ENCODE assay signal across 18 cellular contexts in the genomic region with DNA sequence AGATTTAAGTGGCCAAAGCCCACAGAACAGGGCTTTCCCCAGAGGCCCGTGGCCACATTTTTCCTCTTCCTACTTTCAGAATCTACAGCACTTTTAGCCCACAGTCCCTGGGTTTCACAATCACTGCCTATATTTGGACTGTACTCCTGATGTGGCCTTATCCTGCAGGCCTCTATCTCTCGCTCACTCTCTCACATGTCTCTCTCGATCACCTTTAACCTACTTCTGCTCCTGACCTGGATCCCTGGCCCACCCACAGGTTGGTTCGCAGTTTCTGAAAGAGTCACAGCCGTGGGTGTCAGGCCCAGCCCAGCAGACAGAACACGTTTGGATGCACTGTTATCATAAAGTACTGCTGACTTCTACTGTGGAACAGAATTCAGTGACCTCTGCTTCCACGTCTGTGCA. TPM values are rescaled to one million over a fixed set of nuclear protein-coding genes. Genes with fewer than 3 reads are reported as not detected.
DNase-seq lines count a peak whose midpoint lies in the region; ATAC-seq and TF ChIP-seq lines count a peak whose summit lies in the region.
"Had no signal": no experiment of that assay in that cellular context is flagged by ENCODE, and none has a peak within 500 bp of the region (broad histone marks: within the 10 kb centered on the region; RNA-seq: fewer than 3 reads in every experiment).

No MANE protein-coding gene starts in this region.

- H3K4me3 Mint-ChIP-seq in activated naive CD8-positive, alpha-beta T cell treated with anti-CD3 and anti-CD28 coated beads for 36 hours, result no peak overlapping the region
- H3K4me3 Mint-ChIP-seq in activated CD4-positive, alpha-beta memory T cell treated with anti-CD3 and anti-CD28 coated beads, Interleukin-2, amount 10 ng/mL, durations not matched to agents 7 days and 5 days, result no peak overlapping the region
- H3K4me3 Mint-ChIP-seq: naive B cell had no signal

- no peaks in the 10 kb centered on the region for H3K9me3 ChIP-seq in fibroblast of lung (ENCODE audit: control insufficient read depth, insufficient read depth, low read depth, low read length)
- no peaks in the 10 kb centered on the region for H3K9me3 ChIP-seq in mesenchymal stem cell (ENCODE audit: control insufficient read depth, low read length)
- H3K9me3 ChIP-seq: colonic mucosa, SK-N-SH had no signal

- ATAC-seq in GM21619 (IDR thresholded peaks at IDR 0.05; ENCODE audit: unreplicated experiment), result no peak
- ATAC-seq: foreskin keratinocyte had no signal

- H3K27me3 ChIP-seq in fibroblast of lung (ENCODE audit: control insufficient read depth, insufficient read depth, low read length) (no peaks in the 10 kb centered on the region), mesenchymal stem cell (ENCODE audit: control insufficient read depth in 1 of 2, insufficient read depth in 1 of 2, low read length in 2 of 2) (no peaks in the 10 kb centered on the region)
- H3K27me3 ChIP-seq: colonic mucosa, foreskin keratinocyte had no signal

- no peaks in the 10 kb centered on the region for H3K9me3 Mint-ChIP-seq in activated naive CD8-positive, alpha-beta T cell treated with anti-CD3 and anti-CD28 coated beads for 36 hours
- H3K9me3 Mint-ChIP-seq in activated CD4-positive, alpha-beta memory T cell treated with anti-CD3 and anti-CD28 coated beads, Interleukin-2, amount 10 ng/mL, durations not matched to agents 7 days and 5 days, result peaks cover 18% of the 10 kb centered on the region
- H3K9me3 Mint-ChIP-seq: naive B cell had no signal

- no peak overlapping the region for H3K23ac ChIP-seq in mesenchymal stem cell (ENCODE audit: low read length in 2 of 2)

- DNase-seq in SIG-M5 treated with dmso at 0.1 percent for 504 hours (lab: John Stamatoyannopoulos, UW; ENCODE audit: unreplicated experiment) (peak; percentile 10), SIG-M5 (lab: John Stamatoyannopoulos, UW) (no peak), fibroblast of lung (ENCODE audit: low read depth in 2 of 2) (peak in 1 of 2 donors; percentile 51), mesenchymal stem cell (peak; percentile 75)
- no peak for DNase-seq in activated naive CD8-positive, alpha-beta T cell treated with anti-CD3 and anti-CD28 coated beads for 36 hours
- DNase-seq in stimulated activated CD4-positive, alpha-beta T cell treated with anti-CD3 and anti-CD28 coated beads, Interleukin-2, amount 100 ng/mL, for 24 hours, result no peak
- no peak for DNase-seq in activated CD4-positive, alpha-beta memory T cell treated with anti-CD3 and anti-CD28 coated beads, Interleukin-2, amount 10 ng/mL, durations not matched to agents 7 days and 5 days
- DNase-seq: 8988T; colonic mucosa; foreskin keratinocyte; islet precursor cell; naive B cell; NCI-H2081 treated with DMSO at 0.1 percent for 48 hours; NK-92 treated with Interleukin-12 subunit alpha and Interleukin-12 subunit beta, amount 100 ng/mL, for 24 hours; SK-N-SH; substantia nigra had no signal

- no peak overlapping the region for H2BK120ac ChIP-seq in mesenchymal stem cell (ENCODE audit: low read depth, low read length)

- H3K4me3 ChIP-seq in fibroblast of lung (replicated peaks in 1 of 4; ENCODE audit: control extremely low read depth in 1 of 4, insufficient read depth in 1 of 4, low read depth in 3 of 4, low read length in 4 of 4) (no peak overlapping the region), mesenchymal stem cell (ENCODE audit: insufficient read depth in 1 of 2, low read depth in 1 of 2, low read length in 2 of 2) (no peak overlapping the region)
- H3K4me3 ChIP-seq: colonic mucosa had no signal

- H4K8ac ChIP-seq in mesenchymal stem cell (ENCODE audit: low read length), result peak overlapping the region; percentile 1

- H3K79me1 ChIP-seq in mesenchymal stem cell (replicated peaks; ENCODE audit: low read length, poor library complexity, severe bottlenecking), result peaks cover 2% of the 10 kb centered on the region

- no peak overlapping the region for H4K91ac ChIP-seq in mesenchymal stem cell (ENCODE audit: low read length)

- no peak overlapping the region for H3K14ac ChIP-seq in mesenchymal stem cell (ENCODE audit: low read length in 2 of 2)

- POLR2A ChIA-PET in activated CD4-positive, alpha-beta memory T cell treated with anti-CD3 and anti-CD28 coated beads, Interleukin-2, amount 10 ng/mL, durations not matched to agents 7 days and 5 days (lab: Charles Lee), result no interaction called here

- H3K4me1 Mint-ChIP-seq in activated naive CD8-positive, alpha-beta T cell treated with anti-CD3 and anti-CD28 coated beads for 36 hours, result no peaks in the 10 kb centered on the region
- H3K4me1 Mint-ChIP-seq in activated CD4-positive, alpha-beta memory T cell treated with anti-CD3 and anti-CD28 coated beads, Interleukin-2, amount 10 ng/mL, durations not matched to agents 7 days and 5 days, result no peaks in the 10 kb centered on the region

- TF ChIP-seq CTCF in fibroblast of lung (conservative IDR thresholded peaks at IDR 0.05 in 1 of 2, IDR thresholded peaks at IDR 0.05 in 1 of 2; ENCODE audit: low read depth in 1 of 2, low read length in 2 of 2), result no peak

- H3K9ac ChIP-seq in fibroblast of lung (ENCODE audit: insufficient read depth, low read length) (no peak overlapping the region), mesenchymal stem cell (ENCODE audit: low read length) (peak overlapping the region; percentile 28)
- H3K9ac ChIP-seq: KMS-11, SK-N-SH had no signal

- H3K79me2 ChIP-seq in fibroblast of lung (ENCODE audit: control insufficient read depth, insufficient read depth, low read length), result no peaks in the 10 kb centered on the region

- H2BK15ac ChIP-seq in mesenchymal stem cell (ENCODE audit: low read depth, poor library complexity, severe bottlenecking), result no peak overlapping the region

- WGBS in mesenchymal stem cell, result 70% methylated on average over 7 of the region's 7 CpGs

- H3K4ac ChIP-seq in mesenchymal stem cell (ENCODE audit: low read depth in 1 of 2, low read length in 2 of 2), result peak overlapping the region in 1 of 2 experiments; percentile 35

- CTCF ChIA-PET in activated CD4-positive, alpha-beta memory T cell treated with anti-CD3 and anti-CD28 coated beads, Interleukin-2, amount 10 ng/mL, durations not matched to agents 7 days and 5 days (lab: Charles Lee), result no interaction called here

- H3K36me3 Mint-ChIP-seq in activated naive CD8-positive, alpha-beta T cell treated with anti-CD3 and anti-CD28 coated beads for 36 hours, result no peaks in the 10 kb centered on the region
- H3K36me3 Mint-ChIP-seq in activated CD4-positive, alpha-beta memory T cell treated with anti-CD3 and anti-CD28 coated beads, Interleukin-2, amount 10 ng/mL, durations not matched to agents 7 days and 5 days (ENCODE audit: low read depth), result no peaks in the 10 kb centered on the region

- H3K4me2 ChIP-seq in fibroblast of lung (ENCODE audit: extremely low read depth, insufficient read depth, low read length), result no peak overlapping the region
- no peak overlapping the region for H3K4me2 ChIP-seq in mesenchymal stem cell (ENCODE audit: low read length, poor library complexity, severe bottlenecking)
- H3K4me2 ChIP-seq: KMS-11, SK-N-SH had no signal

- no peak overlapping the region for H2BK12ac ChIP-seq in mesenchymal stem cell (ENCODE audit: low read length in 2 of 2)

- no peaks in the 10 kb centered on the region for H3K36me3 ChIP-seq in fibroblast of lung (ENCODE audit: control insufficient read depth, insufficient read depth, low read length)
- no peaks in the 10 kb centered on the region for H3K36me3 ChIP-seq in mesenchymal stem cell (ENCODE audit: control insufficient read depth in 1 of 2, insufficient read depth in 2 of 2, low read depth in 1 of 2, low read length in 2 of 2)
- H3K36me3 ChIP-seq: colonic mucosa had no signal

- no peak overlapping the region for H3K27ac Mint-ChIP-seq in activated naive CD8-positive, alpha-beta T cell treated with anti-CD3 and anti-CD28 coated beads for 36 hours
- no peak overlapping the region for H3K27ac Mint-ChIP-seq in activated CD4-positive, alpha-beta memory T cell treated with anti-CD3 and anti-CD28 coated beads, Interleukin-2, amount 10 ng/mL, durations not matched to agents 7 days and 5 days

- peak overlapping the region; percentile 3 to 61 for H3K18ac ChIP-seq in mesenchymal stem cell (ENCODE audit: low read depth in 1 of 2, low read length in 2 of 2)

- H2BK5ac ChIP-seq in mesenchymal stem cell (ENCODE audit: low read depth, low read length, poor library complexity, severe bottlenecking), result no peak overlapping the region

- H3K4me1 ChIP-seq in fibroblast of lung (ENCODE audit: control insufficient read depth, extremely low read depth, insufficient read depth, low read length) (peaks cover 23% of the 10 kb centered on the region), mesenchymal stem cell (ENCODE audit: control insufficient read depth, insufficient read depth, low read depth, low read length) (peaks cover 2% of the 10 kb centered on the region)
- H3K4me1 ChIP-seq: foreskin keratinocyte had no signal

- H3K27me3 Mint-ChIP-seq in activated naive CD8-positive, alpha-beta T cell treated with anti-CD3 and anti-CD28 coated beads for 36 hours, result no peaks in the 10 kb centered on the region
- no peaks in the 10 kb centered on the region for H3K27me3 Mint-ChIP-seq in activated CD4-positive, alpha-beta memory T cell treated with anti-CD3 and anti-CD28 coated beads, Interleukin-2, amount 10 ng/mL, durations not matched to agents 7 days and 5 days
- H3K27me3 Mint-ChIP-seq: naive B cell had no signal

- H2AK5ac ChIP-seq in mesenchymal stem cell (ENCODE audit: low read length, severe bottlenecking), result no peak overlapping the region

- H2AFZ ChIP-seq in fibroblast of lung (ENCODE audit: low read length) (peak overlapping the region; percentile 48), mesenchymal stem cell (ENCODE audit: low read depth, low read length) (no peak overlapping the region)

- no peaks in the 10 kb centered on the region for H4K20me1 ChIP-seq in fibroblast of lung (ENCODE audit: control insufficient read depth, extremely low read depth, insufficient read depth, low read length)

- no peak overlapping the region for H3K27ac ChIP-seq in fibroblast of lung (ENCODE audit: insufficient read depth, low read length)
- no peak overlapping the region for H3K27ac ChIP-seq in mesenchymal stem cell (ENCODE audit: low read length, poor library complexity, severe bottlenecking)
- H3K27ac ChIP-seq: colonic mucosa, foreskin keratinocyte, KMS-11 had no signal

RNA-seq across cellular contexts. Expression of gene LARGE1, which starts 55.5 kb away (rescaled TPM):
- 15.2 and 19.2 TPM in 2 replicates for total RNA-seq in fibroblast of lung
- 13.6 and 14.1 TPM in 2 replicates for polyA plus RNA-seq in fibroblast of lung
- 11.6 and 11.7 TPM in 2 replicates for polyA plus RNA-seq in fibroblast of lung (2012)
- 33.7 and 72.6 TPM in 2 replicates for polyA minus RNA-seq in fibroblast of lung (ENCODE audit: low replicate concordance)
- polyA plus RNA-seq in mesenchymal stem cell (2013, experiment 1 of 2), result 19.1 TPM
- 18.2 TPM for polyA plus RNA-seq in mesenchymal stem cell (2013, experiment 2 of 2)
- under 1 TPM; 0.28 to 0.93 TPM for total RNA-seq in activated naive CD8-positive, alpha-beta T cell treated with anti-CD3 and anti-CD28 coated beads for 36 hours
- total RNA-seq in activated CD4-positive, alpha-beta memory T cell treated with anti-CD3 and anti-CD28 coated beads, Interleukin-2, amount 10 ng/mL, durations not matched to agents 7 days and 5 days, result under 1 TPM; 0.18 to 0.38 TPM

Comparison
In these comparisons a context has a peak if more than half of its experiments do, and no peak if none do; other contexts are left out.
1. DNase-seq: peak in SIG-M5 treated with dmso at 0.1 percent for 504 hours (single experiment) and mesenchymal stem cell (single experiment); none in SIG-M5 (single experiment), activated naive CD8-positive, alpha-beta T cell treated with anti-CD3 and anti-CD28 coated beads for 36 hours (single experiment), stimulated activated CD4-positive, alpha-beta T cell treated with anti-CD3 and anti-CD28 coated beads, Interleukin-2, amount 100 ng/mL, for 24 hours (0 of 2) and activated CD4-positive, alpha-beta memory T cell treated with anti-CD3 and anti-CD28 coated beads, Interleukin-2, amount 10 ng/mL, durations not matched to agents 7 days and 5 days (single experiment).